ENCODE assay signal across 21 cellular contexts in the genomic region with DNA sequence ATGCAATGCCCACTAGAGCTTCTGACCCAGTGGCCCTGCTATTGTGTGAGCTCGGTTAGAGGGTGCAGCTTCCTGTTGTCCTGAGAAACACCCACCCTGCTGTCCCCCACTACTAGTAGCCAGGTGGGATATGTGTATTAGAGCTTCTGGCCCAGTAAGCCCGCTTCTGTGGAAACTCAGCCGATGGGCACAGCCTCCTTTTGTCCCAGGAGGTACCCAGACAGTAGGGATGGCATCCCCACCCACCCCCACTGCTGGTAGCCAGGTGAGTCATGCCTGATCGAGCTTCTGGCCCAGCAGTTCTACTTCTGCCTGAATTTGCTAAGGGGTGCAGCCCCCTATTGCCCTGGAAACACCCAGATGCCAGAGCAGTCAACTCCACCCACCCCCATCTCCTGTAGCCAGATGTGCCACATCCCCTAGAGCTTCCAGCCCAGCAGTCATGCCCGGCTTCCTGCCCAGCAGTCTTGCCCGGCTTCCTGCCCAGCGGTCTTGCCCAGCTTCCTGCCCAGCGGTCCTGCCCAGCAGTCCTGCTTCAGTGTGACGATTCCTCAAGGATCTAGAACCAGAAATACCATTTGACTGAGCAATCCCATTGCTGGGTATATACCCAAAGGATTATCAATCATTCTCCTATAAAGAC.
"Had no signal": no experiment of that assay in that cellular context is flagged by ENCODE, and none has a peak within 500 bp of the region (broad histone marks: within the 10 kb centered on the region; RNA-seq: fewer than 3 reads in every experiment).

No MANE protein-coding gene starts in this region.

- ATAC-seq: activated CD8-positive, alpha-beta T cell treated with anti-CD3 and anti-CD28 coated beads, Interleukin-2, amount 10 ng/mL, durations not matched to agents 7 days and 5 days; activated naive CD4-positive, alpha-beta T cell treated with anti-CD3 and anti-CD28 coated beads, Interleukin-2, amount 50 U/mL, for 72 hours; activated naive CD8-positive, alpha-beta T cell treated with anti-CD3 and anti-CD28 coated beads, Interleukin-2, amount 50 U/mL, for 24 hours; body of pancreas; Right ventricle myocardium inferior had no signal

- DNase-seq: activated CD4-positive, alpha-beta T cell treated with anti-CD3 and anti-CD28 coated beads for 4 hours; activated CD8-positive, alpha-beta memory T cell treated with anti-CD3 and anti-CD28 coated beads, Interleukin-2, amount 50 U/mL, for 48 hours; activated CD8-positive, alpha-beta T cell treated with anti-CD3 and anti-CD28 coated beads, Interleukin-2, amount 10 ng/mL, durations not matched to agents 7 days and 5 days; activated naive CD8-positive, alpha-beta T cell treated with anti-CD3 and anti-CD28 coated beads, Interleukin-2, amount 50 U/mL, for 24 hours; activated T-cell treated with anti-CD3 and anti-CD28 coated beads, Interleukin-2, amount 50 U/mL, for 1 hour; amniotic stem cell; body of pancreas; central memory CD4-positive, alpha-beta T cell; Kasumi-1; NCI-H1048; NCI-H146; NCI-H187 treated with DMSO at 0.1 percent for 48 hours; NCI-H2081 treated with DMSO at 0.1 percent for 48 hours; NCI-H446; NCI-H524; PC-9; T-cell; T-helper 2 cell; T1000 had no signal

- H3K27ac Mint-ChIP-seq: activated CD8-positive, alpha-beta T cell treated with anti-CD3 and anti-CD28 coated beads, Interleukin-2, amount 10 ng/mL, durations not matched to agents 7 days and 5 days; activated naive CD4-positive, alpha-beta T cell treated with anti-CD3 and anti-CD28 coated beads, Interleukin-2, amount 50 U/mL, for 72 hours; activated naive CD8-positive, alpha-beta T cell treated with anti-CD3 and anti-CD28 coated beads, Interleukin-2, amount 50 U/mL, for 24 hours had no signal

- H3K27me3 Mint-ChIP-seq: activated naive CD8-positive, alpha-beta T cell treated with anti-CD3 and anti-CD28 coated beads, Interleukin-2, amount 50 U/mL, for 24 hours had no signal

- H3K9me3 Mint-ChIP-seq: activated naive CD8-positive, alpha-beta T cell treated with anti-CD3 and anti-CD28 coated beads, Interleukin-2, amount 50 U/mL, for 24 hours had no signal

- H3K4me3 Mint-ChIP-seq: activated CD8-positive, alpha-beta T cell treated with anti-CD3 and anti-CD28 coated beads, Interleukin-2, amount 10 ng/mL, durations not matched to agents 7 days and 5 days; activated naive CD8-positive, alpha-beta T cell treated with anti-CD3 and anti-CD28 coated beads, Interleukin-2, amount 50 U/mL, for 24 hours; T-cell had no signal
